ENCODE assay signal across 8 cellular contexts in the genomic region with DNA sequence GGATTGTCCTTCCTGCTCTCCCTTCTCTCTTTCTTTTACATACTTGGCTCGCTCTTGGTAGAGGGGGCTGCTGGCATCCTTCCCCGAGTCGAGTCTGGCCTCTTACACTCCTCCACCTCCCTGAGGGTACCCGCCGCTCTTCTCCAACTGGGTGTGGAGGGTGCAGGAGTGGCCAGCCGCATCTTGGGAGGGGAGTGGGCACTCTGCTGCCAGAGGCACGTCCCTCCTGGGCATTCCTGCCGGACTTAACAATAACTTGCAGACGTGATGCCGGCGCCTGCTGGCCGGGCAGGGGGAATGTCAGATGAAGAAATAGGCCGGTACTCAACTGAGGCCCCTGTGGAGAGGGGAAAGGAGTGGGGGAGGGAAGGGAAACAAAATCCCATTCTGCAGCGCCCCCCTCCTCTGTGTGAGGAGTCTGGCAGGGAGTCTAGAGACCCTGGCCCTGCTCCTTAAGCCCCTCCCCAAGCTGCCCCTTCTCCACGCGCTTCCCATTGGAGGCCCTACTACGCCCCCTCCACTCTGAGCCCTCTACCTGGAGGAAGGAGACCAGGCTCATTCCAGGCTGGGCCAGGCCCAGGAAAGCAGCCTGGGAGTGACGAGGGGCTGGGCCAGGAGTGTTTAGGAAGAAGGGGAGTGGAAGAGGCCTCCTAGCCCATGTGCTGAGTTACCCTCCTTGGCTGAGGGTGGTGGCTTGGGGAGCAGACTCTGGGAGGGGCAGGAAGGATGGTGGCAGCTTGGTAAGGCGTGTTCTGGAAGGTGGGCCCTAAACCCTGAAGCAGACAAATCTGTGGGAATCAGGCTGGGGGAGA. TPM values are rescaled to one million over a fixed set of nuclear protein-coding genes. Genes with fewer than 3 reads are reported as not detected.
DNase-seq lines count a peak whose midpoint lies in the region; ATAC-seq, FAIRE-seq and TF ChIP-seq lines count a peak whose summit lies in the region.

No MANE protein-coding gene starts in this region.

- ATAC-seq in activated B cell treated with CpG ODN at 0.5 μM for 24 hours (ENCODE audit: low read depth) (no peak), GM18868 (IDR thresholded peaks at IDR 0.05; ENCODE audit: unreplicated experiment) (no peak)

- peak overlapping the region; percentile 67 for H3K27ac Mint-ChIP-seq in activated B cell treated with CpG ODN at 0.5 μM for 24 hours

- H3K9me3 Mint-ChIP-seq in activated B cell treated with CpG ODN at 0.5 μM for 24 hours: no peaks in the 10 kb centered on the region

- no peak for TF ChIP-seq EP300 in neural cell (conservative IDR thresholded peaks at IDR 0.05; ENCODE audit: poor library complexity, severe bottlenecking)

- H3K4me1 Mint-ChIP-seq in activated B cell treated with CpG ODN at 0.5 μM for 24 hours: peaks cover 50% of the 10 kb centered on the region

- intact Hi-C loops in activated B cell treated with CpG ODN at 0.5 μM for 24 hours (cut with micrococcal nuclease): loop anchor here (5.0 kb wide), 3 partner anchors 34 to 361 kb away; a partner anchor contains a TSS

- H3K27me3 Mint-ChIP-seq in activated B cell treated with CpG ODN at 0.5 μM for 24 hours: no peaks in the 10 kb centered on the region

- peak; percentile 29; the same call in 1 of the 2 replicates for TF ChIP-seq POLR2A in H54 (IDR thresholded peaks at IDR 0.05; ENCODE audit: low read depth, low read length)

- no peaks in the 10 kb centered on the region for H3K9me3 ChIP-seq in neural cell (ENCODE audit: low read length)

- DNase-seq in ACHN: peak; percentile 76
- no peak for DNase-seq in H54 (ENCODE audit: insufficient read length, low spot score)
- peak; percentile 20 for DNase-seq in activated B cell treated with CpG ODN at 0.5 μM for 24 hours
- DNase-seq in fibroblast of mammary gland (ENCODE audit: low read depth): peak; percentile 43
- no peak for DNase-seq in cerebellum (ENCODE audit: low spot score)
- no peak for DNase-seq in NCI-H345 (lab: John Stamatoyannopoulos, UW)

- no peaks in the 10 kb centered on the region for H3K36me3 Mint-ChIP-seq in activated B cell treated with CpG ODN at 0.5 μM for 24 hours (ENCODE audit: low read depth)

- no peak overlapping the region for H2AFZ ChIP-seq in neural cell (ENCODE audit: low read depth, low read length)

- H3K4me3 ChIP-seq in fibroblast of mammary gland (ENCODE audit: control insufficient read depth, low read depth, low read length): peak overlapping the region; percentile 96
- peak overlapping the region; percentile 64 for H3K4me3 ChIP-seq in neural cell (ENCODE audit: low read length)

- peak overlapping the region; percentile 79 for H3K4me2 ChIP-seq in neural cell (ENCODE audit: low read length)

- H3K9ac ChIP-seq in neural cell (ENCODE audit: low read length): peak overlapping the region; percentile 57

- no peak overlapping the region for H3K27ac ChIP-seq in neural cell (ENCODE audit: low read length)

- no peak for TF ChIP-seq RAD21 in neural cell (conservative IDR thresholded peaks at IDR 0.05)

- TF ChIP-seq CTCF in activated B cell treated with CpG ODN at 0.5 μM for 24 hours (IDR thresholded peaks at IDR 0.05): no peak
- TF ChIP-seq CTCF in fibroblast of mammary gland (conservative IDR thresholded peaks at IDR 0.05; ENCODE audit: control insufficient read depth, insufficient read depth, low read depth, low read length): peak; percentile 27
- TF ChIP-seq CTCF in neural cell (IDR thresholded peaks at IDR 0.05; ENCODE audit: poor library complexity, severe bottlenecking): peak; percentile 37

- H3K79me2 ChIP-seq in neural cell (replicated peaks; ENCODE audit: insufficient read depth, low read length): peaks cover 34% of the 10 kb centered on the region

- POLR2A ChIA-PET in activated B cell treated with CpG ODN at 0.5 μM for 24 hours (lab: Charles Lee): interaction anchor here (0.6 to 2.1 kb wide), 6 partner anchors 10 to 910 kb away, joined by 3 to 9 read pairs (median 3); a partner anchor contains a TSS

- no peak for FAIRE-seq in H54 (lab: Jason Lieb, UNC)

- no peaks in the 10 kb centered on the region for H4K20me1 ChIP-seq in neural cell (ENCODE audit: insufficient read depth)

- H3K27me3 ChIP-seq in neural cell (ENCODE audit: insufficient read depth, low read depth, low read length): no peaks in the 10 kb centered on the region

- CTCF ChIA-PET in activated B cell treated with CpG ODN at 0.5 μM for 24 hours (lab: Charles Lee): interaction anchor here (1.3 to 4.6 kb wide), 2 partner anchors 73 to 361 kb away, joined by 5 to 81 read pairs; no protein-coding TSS in a partner anchor

- no peaks in the 10 kb centered on the region for H3K9me2 ChIP-seq in neural cell (ENCODE audit: insufficient read depth, low read length)

- H3F3A ChIP-seq in neural cell (ENCODE audit: insufficient read depth, low read length, poor library complexity, severe bottlenecking): peaks cover 7% of the 10 kb centered on the region

- H3K4me3 Mint-ChIP-seq in activated B cell treated with CpG ODN at 0.5 μM for 24 hours: peak overlapping the region; percentile 85

- no peaks in the 10 kb centered on the region for H3K36me3 ChIP-seq in neural cell (ENCODE audit: insufficient read depth, low read length)

- in situ Hi-C loops in ACHN (cut with HindIII; ENCODE audit: low pct_ligation_motif_present, low pct_unique_long_range_greater_than_20kb, low sequenced_read_pairs): no loop called here

TF ChIP-seq in neural cell, 6 proteins besides CTCF, POLR2A, EP300 and RAD21:
- TF ChIP-seq, protein P1, sequence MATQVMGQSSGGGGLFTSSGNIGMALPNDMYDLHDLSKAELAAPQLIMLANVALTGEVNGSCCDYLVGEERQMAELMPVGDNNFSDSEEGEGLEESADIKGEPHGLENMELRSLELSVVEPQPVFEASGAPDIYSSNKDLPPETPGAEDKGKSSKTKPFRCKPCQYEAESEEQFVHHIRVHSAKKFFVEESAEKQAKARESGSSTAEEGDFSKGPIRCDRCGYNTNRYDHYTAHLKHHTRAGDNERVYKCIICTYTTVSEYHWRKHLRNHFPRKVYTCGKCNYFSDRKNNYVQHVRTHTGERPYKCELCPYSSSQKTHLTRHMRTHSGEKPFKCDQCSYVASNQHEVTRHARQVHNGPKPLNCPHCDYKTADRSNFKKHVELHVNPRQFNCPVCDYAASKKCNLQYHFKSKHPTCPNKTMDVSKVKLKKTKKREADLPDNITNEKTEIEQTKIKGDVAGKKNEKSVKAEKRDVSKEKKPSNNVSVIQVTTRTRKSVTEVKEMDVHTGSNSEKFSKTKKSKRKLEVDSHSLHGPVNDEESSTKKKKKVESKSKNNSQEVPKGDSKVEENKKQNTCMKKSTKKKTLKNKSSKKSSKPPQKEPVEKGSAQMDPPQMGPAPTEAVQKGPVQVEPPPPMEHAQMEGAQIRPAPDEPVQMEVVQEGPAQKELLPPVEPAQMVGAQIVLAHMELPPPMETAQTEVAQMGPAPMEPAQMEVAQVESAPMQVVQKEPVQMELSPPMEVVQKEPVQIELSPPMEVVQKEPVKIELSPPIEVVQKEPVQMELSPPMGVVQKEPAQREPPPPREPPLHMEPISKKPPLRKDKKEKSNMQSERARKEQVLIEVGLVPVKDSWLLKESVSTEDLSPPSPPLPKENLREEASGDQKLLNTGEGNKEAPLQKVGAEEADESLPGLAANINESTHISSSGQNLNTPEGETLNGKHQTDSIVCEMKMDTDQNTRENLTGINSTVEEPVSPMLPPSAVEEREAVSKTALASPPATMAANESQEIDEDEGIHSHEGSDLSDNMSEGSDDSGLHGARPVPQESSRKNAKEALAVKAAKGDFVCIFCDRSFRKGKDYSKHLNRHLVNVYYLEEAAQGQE (IDR thresholded peaks at IDR 0.05; ENCODE audit: borderline replicate concordance): no peak
- TF ChIP-seq POLR2AphosphoS5 (IDR thresholded peaks at IDR 0.05): no peak
- no peak for TF ChIP-seq EZH2 (IDR thresholded peaks at IDR 0.05; ENCODE audit: borderline replicate concordance, insufficient read depth, low read length, poor library complexity, severe bottlenecking)
- no peak for TF ChIP-seq SMC3 (conservative IDR thresholded peaks at IDR 0.05; ENCODE audit: poor library complexity)
- no peak for TF ChIP-seq MXI1 (conservative IDR thresholded peaks at IDR 0.05; ENCODE audit: poor library complexity, severe bottlenecking)
- no peak for TF ChIP-seq TAF1 (IDR thresholded peaks at IDR 0.05; ENCODE audit: low read depth)

RNA-seq across cellular contexts. Expression of a gene that starts 1.8 kb away (rescaled TPM):
- total RNA-seq in activated B cell treated with CpG ODN at 0.5 μM for 24 hours: 5.0 and 6.6 TPM in 2 replicates
- 1.4 and 2.9 TPM in 2 replicates for polyA plus RNA-seq in neural cell
- polyA minus RNA-seq in neural cell: 11.3 and 11.4 TPM in 2 replicates
- 53.0 TPM for total RNA-seq in cerebellum

Comparison
In these comparisons a context has a peak if more than half of its experiments do, and no peak if none do; other contexts are left out.
1. DNase-seq: peak in ACHN (single experiment), activated B cell treated with CpG ODN at 0.5 μM for 24 hours (single experiment) and fibroblast of mammary gland (single experiment); none in H54 (single experiment), cerebellum (single experiment) and NCI-H345 (single experiment).